8 cellular contexts compared by ENCODE assay signal in genomic region chr5:147391781-147392180, GRCh38.
DNase-seq lines count a peak whose midpoint lies in the region; ATAC-seq and TF ChIP-seq lines count a peak whose summit lies in the region.

No MANE protein-coding gene starts in this region.

- peaks cover 29% of the 10 kb centered on the region for H3K4me1 Mint-ChIP-seq in endothelial cell (ENCODE audit: unreplicated experiment)
- no peaks in the 10 kb centered on the region for H3K4me1 Mint-ChIP-seq in naive thymus-derived CD4-positive, alpha-beta T cell
- no peaks in the 10 kb centered on the region for H3K4me1 Mint-ChIP-seq in activated T-helper 2 cell treated with anti-CD3 and anti-CD28 coated beads, Interferon-gamma antibody, Interleukin-2, Interleukin-4, amounts not matched to agents 10 μg/mL and 5 μg/mL and 100 μg/mL, durations not matched to agents 14 hours and 24 hours and 36 hours (ENCODE audit: low read depth)

- no peaks in the 10 kb centered on the region for H3K27me3 ChIP-seq in naive thymus-derived CD4-positive, alpha-beta T cell (ENCODE audit: control insufficient read depth in 2 of 2, insufficient read depth in 2 of 2, low read length in 2 of 2)

- intact Hi-C loops in naive thymus-derived CD4-positive, alpha-beta T cell (cut with micrococcal nuclease): no loop called here
- intact Hi-C loops in activated T-helper 2 cell treated with anti-CD3 and anti-CD28 coated beads, Interferon-gamma antibody, Interleukin-2, Interleukin-4, amounts not matched to agents 10 μg/mL and 5 μg/mL and 100 μg/mL, durations not matched to agents 14 hours and 24 hours and 36 hours (cut with micrococcal nuclease): no loop called here

- no peaks in the 10 kb centered on the region for H3K9me3 Mint-ChIP-seq in endothelial cell (ENCODE audit: unreplicated experiment)
- peaks cover 0 to 2% (median 0%) of the 10 kb centered on the region in 11 donors for H3K9me3 Mint-ChIP-seq in naive thymus-derived CD4-positive, alpha-beta T cell
- H3K9me3 Mint-ChIP-seq in activated T-helper 2 cell treated with anti-CD3 and anti-CD28 coated beads, Interferon-gamma antibody, Interleukin-2, Interleukin-4, amounts not matched to agents 10 μg/mL and 5 μg/mL and 100 μg/mL, durations not matched to agents 14 hours and 24 hours and 36 hours: no peaks in the 10 kb centered on the region

- H3K27me3 Mint-ChIP-seq in endothelial cell (ENCODE audit: unreplicated experiment): peaks cover 3% of the 10 kb centered on the region
- peaks cover 0 to 15% (median 0%) of the 10 kb centered on the region in 5 donors for H3K27me3 Mint-ChIP-seq in naive thymus-derived CD4-positive, alpha-beta T cell
- no peaks in the 10 kb centered on the region for H3K27me3 Mint-ChIP-seq in activated T-helper 2 cell treated with anti-CD3 and anti-CD28 coated beads, Interferon-gamma antibody, Interleukin-2, Interleukin-4, amounts not matched to agents 10 μg/mL and 5 μg/mL and 100 μg/mL, durations not matched to agents 14 hours and 24 hours and 36 hours (ENCODE audit: low read depth)

- no peaks in the 10 kb centered on the region for H3K36me3 ChIP-seq in naive thymus-derived CD4-positive, alpha-beta T cell (ENCODE audit: control insufficient read depth in 2 of 3, insufficient read depth in 3 of 3, low read length in 3 of 3)

- peak; percentile 96 for ATAC-seq in GM18870 (IDR thresholded peaks at IDR 0.05; ENCODE audit: unreplicated experiment)
- peak; percentile 91 for ATAC-seq in HG03039 (IDR thresholded peaks at IDR 0.05; ENCODE audit: unreplicated experiment)
- ATAC-seq in naive thymus-derived CD4-positive, alpha-beta T cell: peak; percentile 41

- CTCF ChIA-PET in naive thymus-derived CD4-positive, alpha-beta T cell (lab: Charles Lee): no interaction called here

- peak; percentile 81 for DNase-seq in AG20443 (ENCODE audit: low spot score)
- DNase-seq in NCI-H69 (lab: John Stamatoyannopoulos, UW): peak; percentile 17
- DNase-seq in endothelial cell (ENCODE audit: low spot score): peak; percentile 55
- DNase-seq in naive thymus-derived CD4-positive, alpha-beta T cell: no peak
- no peak for DNase-seq in activated T-helper 2 cell treated with anti-CD3 and anti-CD28 coated beads, Interferon-gamma antibody, Interleukin-2, Interleukin-4, amounts not matched to agents 10 μg/mL and 5 μg/mL and 100 μg/mL, durations not matched to agents 14 hours and 24 hours and 36 hours (ENCODE audit: low spot score)
- no peak for DNase-seq in DMS79 (lab: John Stamatoyannopoulos, UW)

- H3K9me3 ChIP-seq in naive thymus-derived CD4-positive, alpha-beta T cell (ENCODE audit: control insufficient read depth in 2 of 3, low read length in 3 of 3): no peaks in the 10 kb centered on the region

- no peak overlapping the region for H3K4me3 ChIP-seq in naive thymus-derived CD4-positive, alpha-beta T cell (ENCODE audit: low read length)

- POLR2A ChIA-PET in naive thymus-derived CD4-positive, alpha-beta T cell (lab: Charles Lee): interaction anchor here (0.6 kb wide), 1 partner anchor 86 kb away, joined by 3 read pairs; no protein-coding TSS in a partner anchor

- peak; percentile 72 for TF ChIP-seq CTCF in endothelial cell (IDR thresholded peaks at IDR 0.05; ENCODE audit: unreplicated experiment)

- H3K4me1 ChIP-seq in naive thymus-derived CD4-positive, alpha-beta T cell (ENCODE audit: control insufficient read depth in 2 of 2, insufficient read depth in 2 of 2, low read length in 2 of 2): no peaks in the 10 kb centered on the region

- H3K27ac Mint-ChIP-seq in endothelial cell (ENCODE audit: unreplicated experiment): no peak overlapping the region
- no peak overlapping the region for H3K27ac Mint-ChIP-seq in naive thymus-derived CD4-positive, alpha-beta T cell
- H3K27ac Mint-ChIP-seq in activated T-helper 2 cell treated with anti-CD3 and anti-CD28 coated beads, Interferon-gamma antibody, Interleukin-2, Interleukin-4, amounts not matched to agents 10 μg/mL and 5 μg/mL and 100 μg/mL, durations not matched to agents 14 hours and 24 hours and 36 hours: no peak overlapping the region

- H3K4me3 Mint-ChIP-seq in endothelial cell (ENCODE audit: unreplicated experiment): no peak overlapping the region
- no peak overlapping the region for H3K4me3 Mint-ChIP-seq in naive thymus-derived CD4-positive, alpha-beta T cell
- H3K4me3 Mint-ChIP-seq in activated T-helper 2 cell treated with anti-CD3 and anti-CD28 coated beads, Interferon-gamma antibody, Interleukin-2, Interleukin-4, amounts not matched to agents 10 μg/mL and 5 μg/mL and 100 μg/mL, durations not matched to agents 14 hours and 24 hours and 36 hours (ENCODE audit: low read depth): no peak overlapping the region

- no peaks in the 10 kb centered on the region for H3K36me3 Mint-ChIP-seq in endothelial cell (ENCODE audit: low read depth, unreplicated experiment)
- no peaks in the 10 kb centered on the region for H3K36me3 Mint-ChIP-seq in naive thymus-derived CD4-positive, alpha-beta T cell
- no peaks in the 10 kb centered on the region for H3K36me3 Mint-ChIP-seq in activated T-helper 2 cell treated with anti-CD3 and anti-CD28 coated beads, Interferon-gamma antibody, Interleukin-2, Interleukin-4, amounts not matched to agents 10 μg/mL and 5 μg/mL and 100 μg/mL, durations not matched to agents 14 hours and 24 hours and 36 hours (ENCODE audit: low read depth)

- no peak overlapping the region for H3K27ac ChIP-seq in naive thymus-derived CD4-positive, alpha-beta T cell (ENCODE audit: low read depth, low read length)

Comparison
In these comparisons a context has a peak if more than half of its experiments do, and no peak if none do; other contexts are left out.
1. DNase-seq: peak in AG20443 (single experiment), NCI-H69 (single experiment) and endothelial cell (single experiment); none in naive thymus-derived CD4-positive, alpha-beta T cell (0 of 9), activated T-helper 2 cell treated with anti-CD3 and anti-CD28 coated beads, Interferon-gamma antibody, Interleukin-2, Interleukin-4, amounts not matched to agents 10 μg/mL and 5 μg/mL and 100 μg/mL, durations not matched to agents 14 hours and 24 hours and 36 hours (single experiment) and DMS79 (single experiment).
2. ATAC-seq: peak in every context shown above with its lines; median percentile 96 in GM18870; 91 in HG03039; 41 in naive thymus-derived CD4-positive, alpha-beta T cell.